Comparison of ENCODE assay signal across 1 cellular context in genomic region chr12:131547560-131547959, GRCh38.
TF ChIP-seq lines count a peak whose summit lies in the region.

No MANE protein-coding gene starts in this region.

TF ChIP-seq in GM23338, 12 proteins besides CTCF, POLR2A, EP300 and RAD21 (continued from another document):
- TF ChIP-seq ZNF462 (CRISPR knock-in tag; IDR thresholded peaks at IDR 0.05) = no peak
